In genomic region chr1:170663441-170664282, GRCh38 we compare ENCODE assay signal across 8 cellular contexts. TPM values are rescaled to one million over a fixed set of nuclear protein-coding genes. Genes with fewer than 3 reads are reported as not detected.
DNase-seq lines count a peak whose midpoint lies in the region; ATAC-seq and TF ChIP-seq lines count a peak whose summit lies in the region.

Gene PRRX1, plus strand, starts transcription at chr1:170664131. Its CDS starts 88 bp downstream, at chr1:170664219.

- H3K36me3 ChIP-seq in PC-3 (ENCODE audit: low read depth, low read length) (no peaks in the 10 kb centered on the region), neural progenitor cell (no peaks in the 10 kb centered on the region), BE2C (no peaks in the 10 kb centered on the region)

- H3K27ac Mint-ChIP-seq in neural progenitor cell = no peak within 1 kb of the TSS

- H3K9ac ChIP-seq in PC-3 (ENCODE audit: low read length) (no peak within 1 kb of the TSS), neural progenitor cell (no peak within 1 kb of the TSS)

- peak; percentile 16 for DNase-seq in AG08395 (ENCODE audit: low spot score)
- no peak for DNase-seq in PC-3
- peak; percentile 57 for DNase-seq in fibroblast of mammary gland (ENCODE audit: low read depth)
- DNase-seq in neural progenitor cell (ENCODE audit: low spot score) = no peak
- no peak for DNase-seq in COR-L47 (lab: John Stamatoyannopoulos, UW)
- DNase-seq in BE2C = no peak

- H3K4me3 Mint-ChIP-seq in neural progenitor cell = peak within 1 kb of the TSS; percentile 86

- H3K4me2 ChIP-seq in PC-3 (ENCODE audit: low read length) (peak within 1 kb of the TSS; percentile 74; the same call in 1 of the 2 replicates), neural progenitor cell (peak within 1 kb of the TSS; percentile 74)

- H3K79me2 ChIP-seq in PC-3 (ENCODE audit: low read length) (no peaks in the 10 kb centered on the region), neural progenitor cell (ENCODE audit: low read depth) (no peaks in the 10 kb centered on the region)

- H3K4me1 Mint-ChIP-seq in neural progenitor cell = peaks cover 48% of the 10 kb centered on the region

- H4K20me1 ChIP-seq in PC-3 (ENCODE audit: low read length) = no peaks in the 10 kb centered on the region
- H4K20me1 ChIP-seq in neural progenitor cell (ENCODE audit: low read depth) = peaks cover 82% of the 10 kb centered on the region

- H3K27me3 ChIP-seq in PC-3 (ENCODE audit: low read length) = peaks cover 2% of the 10 kb centered on the region; the same call in 1 of the 2 replicates
- peaks cover 100% of the 10 kb centered on the region for H3K27me3 ChIP-seq in neural progenitor cell
- peaks cover 93% of the 10 kb centered on the region for H3K27me3 ChIP-seq in BE2C

- peaks cover 5% of the 10 kb centered on the region for H3K36me3 Mint-ChIP-seq in neural progenitor cell

- H2AFZ ChIP-seq in PC-3 (ENCODE audit: low read length) (no peak within 1 kb of the TSS; the same call in 1 of the 2 replicates), neural progenitor cell (replicated peaks) (peak within 1 kb of the TSS; percentile 30)

- no TSS peak for BruUV-seq in PC-3 (replicated peaks; lab: Mats Ljungman, UMichigan)

- H3K27ac ChIP-seq in PC-3 (ENCODE audit: low read length) = no peak within 1 kb of the TSS
- H3K27ac ChIP-seq in neural progenitor cell = no peak within 1 kb of the TSS

- no peaks in the 10 kb centered on the region for H3K9me2 ChIP-seq in PC-3 (replicated peaks; ENCODE audit: low read length)

- ATAC-seq in PC-3 = no peak
- ATAC-seq in GM18870 (IDR thresholded peaks at IDR 0.05; ENCODE audit: unreplicated experiment) = no peak
- no peak for ATAC-seq in HG03520 (IDR thresholded peaks at IDR 0.05; ENCODE audit: unreplicated experiment)

- peak within 1 kb of the TSS; percentile 57; the same call in 1 of the 2 replicates for H3K4me3 ChIP-seq in PC-3 (ENCODE audit: low read length)
- H3K4me3 ChIP-seq in fibroblast of mammary gland (ENCODE audit: control insufficient read depth, low read depth, low read length) = peak within 1 kb of the TSS; percentile 97
- H3K4me3 ChIP-seq in neural progenitor cell = peak within 1 kb of the TSS; percentile 42
- H3K4me3 ChIP-seq in BE2C (ENCODE audit: low read depth, low read length) = no peak within 1 kb of the TSS; the same call in 1 of the 2 replicates

- H3K4me1 ChIP-seq in PC-3 (ENCODE audit: insufficient read depth, low read length) (no peaks in the 10 kb centered on the region), neural progenitor cell (peaks cover 47% of the 10 kb centered on the region), BE2C (no peaks in the 10 kb centered on the region)

- no peaks in the 10 kb centered on the region for H3K9me3 Mint-ChIP-seq in neural progenitor cell

- CTCF ChIA-PET in PC-3 (lab: Charles Lee) = no interaction called here

- intact Hi-C loops in PC-3 (cut with micrococcal nuclease) = no loop called here

- POLR2A ChIA-PET in PC-3 (lab: Charles Lee; ENCODE audit: unreplicated experiment) = no interaction called here

- peaks cover 80% of the 10 kb centered on the region for H3K27me3 Mint-ChIP-seq in neural progenitor cell (ENCODE audit: insufficient read depth, low read depth)

- H3K9me3 ChIP-seq in PC-3 (ENCODE audit: low read length) (no peaks in the 10 kb centered on the region), neural progenitor cell (ENCODE audit: low read depth) (no peaks in the 10 kb centered on the region), BE2C (no peaks in the 10 kb centered on the region)

- TF ChIP-seq CTCF in PC-3 (conservative IDR thresholded peaks at IDR 0.05; ENCODE audit: low read depth, low read length) = no peak
- no peak for TF ChIP-seq CTCF in fibroblast of mammary gland (conservative IDR thresholded peaks at IDR 0.05; ENCODE audit: control insufficient read depth, insufficient read depth, low read depth, low read length)
- no peak for TF ChIP-seq CTCF in neural progenitor cell (IDR thresholded peaks at IDR 0.05)
- no peak for TF ChIP-seq CTCF in BE2C (IDR thresholded peaks at IDR 0.05; ENCODE audit: low read depth, low read length)

- H3F3A ChIP-seq in PC-3 (ENCODE audit: low read length, unreplicated experiment) = no peaks in the 10 kb centered on the region
- H3F3A ChIP-seq in neural progenitor cell (ENCODE audit: low read depth) = peaks cover 41% of the 10 kb centered on the region

RNA-seq across cellular contexts. Expression of gene PRRX1, which starts in this region (rescaled TPM):
- total RNA-seq in PC-3 (2014; rRNA removed) (not detected in 2 replicates), neural progenitor cell (ENCODE audit: low replicate concordance) (0.09 and 0.19 TPM in 2 replicates)
- polyA plus RNA-seq in BE2C (2012; ENCODE audit: insufficient read depth, insufficient read length, low read depth) = not detected

Comparison
In these comparisons a context has a peak if more than half of its experiments do, and no peak if none do; other contexts are left out.
1. DNase-seq: peak in AG08395 (single experiment) and fibroblast of mammary gland (single experiment); none in PC-3 (single experiment), neural progenitor cell (single experiment), COR-L47 (single experiment) and BE2C (single experiment).